23 cellular contexts compared by ENCODE assay signal in the genomic region with DNA sequence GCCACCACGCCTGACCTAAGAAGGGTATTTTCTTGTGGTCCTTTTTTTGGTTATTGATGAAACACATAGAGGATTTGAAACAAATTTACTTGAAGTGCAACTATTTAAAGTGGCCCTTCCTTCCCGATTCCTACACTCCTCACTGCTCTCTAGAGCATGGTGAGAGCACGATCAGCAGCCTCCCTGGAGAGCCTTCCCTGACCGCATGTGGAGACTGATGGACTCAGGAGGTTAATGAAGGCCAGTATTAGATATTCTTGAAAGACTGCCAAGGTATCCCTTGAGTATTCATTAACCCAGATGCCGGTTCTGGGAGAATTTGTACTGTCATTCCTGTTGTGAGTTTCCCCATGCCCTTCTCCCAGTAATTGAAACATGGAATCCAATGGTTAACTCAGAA.
DNase-seq lines count a peak whose midpoint lies in the region; ATAC-seq, FAIRE-seq and TF ChIP-seq lines count a peak whose summit lies in the region.
"Had no signal": no experiment of that assay in that cellular context is flagged by ENCODE, and none has a peak within 500 bp of the region (broad histone marks: within the 10 kb centered on the region; RNA-seq: fewer than 3 reads in every experiment).

No MANE protein-coding gene starts in this region.

- no peak overlapping the region for H3K9ac ChIP-seq in kidney (ENCODE audit: low read length in 2 of 2)

- DNase-seq in DMS 273 treated with DMSO at 0.1 percent for 48 hours (lab: John Stamatoyannopoulos, UW) (peak; percentile 11), WTC11 (ENCODE audit: low spot score) (no peak), kidney (no peak), skeletal muscle cell (ENCODE audit: low read depth) (peak; percentile 10), DMS53 treated with DMSO at 0.1 percent for 48 hours (lab: John Stamatoyannopoulos, UW; ENCODE audit: unreplicated experiment) (no peak), DMS114 treated with DMSO at 0.1 percent for 48 hours (lab: John Stamatoyannopoulos, UW; ENCODE audit: unreplicated experiment) (no peak)
- DNase-seq: activated CD4-positive, alpha-beta memory T cell treated with anti-CD3 and anti-CD28 coated beads, Interleukin-2, amount 10 ng/mL, durations not matched to agents 7 days and 5 days; activated CD4-positive, CD25-positive, alpha-beta regulatory T cell; CD8-positive, alpha-beta memory T cell; dermis blood vessel endothelial cell; immature natural killer cell; Kasumi-1; NCI-H1694; NCI-H2171 treated with DMSO at 0.1 percent for 48 hours; NCI-H524 treated with DMSO at 0.1 percent for 48 hours; stimulated activated CD4-positive, alpha-beta T cell treated with anti-CD3 and anti-CD28 coated beads, Interleukin-4, amount 100 ng/mL, for 4 hours; T-helper 9 cell had no signal

- TF ChIP-seq CTCF in WTC11 (IDR thresholded peaks at IDR 0.05) (no peak), kidney (IDR thresholded peaks at IDR 0.05; ENCODE audit: borderline replicate concordance, extremely low read depth, insufficient read depth) (no peak)

- H3K36me3 Mint-ChIP-seq in WTC11: peaks cover 18% of the 10 kb centered on the region

- H3K4me3 ChIP-seq in kidney (ENCODE audit: low read length in 2 of 2): no peak overlapping the region
- no peak overlapping the region for H3K4me3 ChIP-seq in skeletal muscle cell (ENCODE audit: low read depth, low read length)
- H3K4me3 ChIP-seq: cardiac muscle cell, lung, thyroid gland had no signal

- POLR2A ChIA-PET in WTC11 (lab: Charles Lee): no interaction called here

- H3K9me3 ChIP-seq in kidney (ENCODE audit: control insufficient read depth in 1 of 2, low read length in 2 of 2): no peaks in the 10 kb centered on the region
- H3K9me3 ChIP-seq: thyroid gland had no signal

- intact Hi-C loops in kidney (cut with DNase I): no loop called here

- no peak overlapping the region for H3K4me3 Mint-ChIP-seq in WTC11
- H3K4me3 Mint-ChIP-seq: activated CD4-positive, alpha-beta memory T cell treated with anti-CD3 and anti-CD28 coated beads, Interleukin-2, amount 10 ng/mL, durations not matched to agents 7 days and 5 days; CD8-positive, alpha-beta memory T cell; immature natural killer cell; stimulated activated naive CD8-positive, alpha-beta T cell treated with anti-CD3 and anti-CD28 coated beads, Interleukin-15, Interleukin-2, amounts not matched to agents 100 ng/mL and 50 ng/mL, for 24 hours had no signal

- H3K9me3 Mint-ChIP-seq in WTC11: no peaks in the 10 kb centered on the region
- H3K9me3 Mint-ChIP-seq: activated CD4-positive, alpha-beta memory T cell treated with anti-CD3 and anti-CD28 coated beads, Interleukin-2, amount 10 ng/mL, durations not matched to agents 7 days and 5 days; CD8-positive, alpha-beta memory T cell; immature natural killer cell; stimulated activated naive CD8-positive, alpha-beta T cell treated with anti-CD3 and anti-CD28 coated beads, Interleukin-15, Interleukin-2, amounts not matched to agents 100 ng/mL and 50 ng/mL, for 24 hours had no signal

- no peaks in the 10 kb centered on the region for H3K27me3 Mint-ChIP-seq in WTC11 (ENCODE audit: low read depth)
- H3K27me3 Mint-ChIP-seq: activated CD4-positive, alpha-beta memory T cell treated with anti-CD3 and anti-CD28 coated beads, Interleukin-2, amount 10 ng/mL, durations not matched to agents 7 days and 5 days; CD8-positive, alpha-beta memory T cell; stimulated activated naive CD8-positive, alpha-beta T cell treated with anti-CD3 and anti-CD28 coated beads, Interleukin-15, Interleukin-2, amounts not matched to agents 100 ng/mL and 50 ng/mL, for 24 hours had no signal

- no peaks in the 10 kb centered on the region for H3K4me1 ChIP-seq in kidney (ENCODE audit: control insufficient read depth in 1 of 2, insufficient read depth in 1 of 2, low read depth in 1 of 2, low read length in 2 of 2)

- H3K4me1 Mint-ChIP-seq in WTC11: no peaks in the 10 kb centered on the region
- H3K4me1 Mint-ChIP-seq: activated CD4-positive, alpha-beta memory T cell treated with anti-CD3 and anti-CD28 coated beads, Interleukin-2, amount 10 ng/mL, durations not matched to agents 7 days and 5 days; CD8-positive, alpha-beta memory T cell; immature natural killer cell had no signal

- H3K27ac Mint-ChIP-seq in WTC11: peak overlapping the region; percentile 60; the same call in 1 of the 2 replicates
- H3K27ac Mint-ChIP-seq: activated CD4-positive, alpha-beta memory T cell treated with anti-CD3 and anti-CD28 coated beads, Interleukin-2, amount 10 ng/mL, durations not matched to agents 7 days and 5 days; CD8-positive, alpha-beta memory T cell; immature natural killer cell; stimulated activated naive CD8-positive, alpha-beta T cell treated with anti-CD3 and anti-CD28 coated beads, Interleukin-15, Interleukin-2, amounts not matched to agents 100 ng/mL and 50 ng/mL, for 24 hours had no signal

- CTCF ChIA-PET in WTC11 (lab: Charles Lee): interaction anchor here (1.0 kb wide), 1 partner anchor 16 kb away, joined by 6 read pairs; no protein-coding TSS in a partner anchor

- H3K27ac ChIP-seq in kidney (ENCODE audit: low read depth in 2 of 2, low read length in 2 of 2): no peak overlapping the region
- H3K27ac ChIP-seq: cardiac muscle cell, thyroid gland had no signal

- peak; percentile 54 for FAIRE-seq in kidney (lab: Jason Lieb, UNC)

- no peak for ATAC-seq in WTC11
- ATAC-seq in HG03460 (IDR thresholded peaks at IDR 0.05; ENCODE audit: unreplicated experiment): no peak
- ATAC-seq: SK-N-SH treated with all-trans-retinoic acid at 6 μM for 48 hours had no signal

- no peaks in the 10 kb centered on the region for H3K36me3 ChIP-seq in kidney (ENCODE audit: control insufficient read depth in 1 of 2, insufficient read depth in 2 of 2, low read length in 2 of 2)
- H3K36me3 ChIP-seq: cardiac muscle cell, thyroid gland had no signal

TF ChIP-seq in WTC11, 78 proteins besides CTCF, POLR2A, EP300 and RAD21:
- no peak for TF ChIP-seq ZNF281 (CRISPR knock-in tag; IDR thresholded peaks at IDR 0.05)
- TF ChIP-seq TP53 (CRISPR knock-in tag; IDR thresholded peaks at IDR 0.05): no peak
- no peak for TF ChIP-seq ZNF396 (CRISPR knock-in tag; IDR thresholded peaks at IDR 0.05; ENCODE audit: borderline replicate concordance)
- no peak for TF ChIP-seq ZNF423 (CRISPR knock-in tag; IDR thresholded peaks at IDR 0.05)
- no peak for TF ChIP-seq JAZF1 (CRISPR knock-in tag; IDR thresholded peaks at IDR 0.05)
- no peak for TF ChIP-seq TEAD1 (CRISPR knock-in tag; IDR thresholded peaks at IDR 0.05)
- no peak for TF ChIP-seq ZBTB21 (CRISPR knock-in tag; IDR thresholded peaks at IDR 0.05; ENCODE audit: borderline replicate concordance)
- no peak for TF ChIP-seq GTF2I (CRISPR knock-in tag; conservative IDR thresholded peaks at IDR 0.05)
- TF ChIP-seq, protein P1, sequence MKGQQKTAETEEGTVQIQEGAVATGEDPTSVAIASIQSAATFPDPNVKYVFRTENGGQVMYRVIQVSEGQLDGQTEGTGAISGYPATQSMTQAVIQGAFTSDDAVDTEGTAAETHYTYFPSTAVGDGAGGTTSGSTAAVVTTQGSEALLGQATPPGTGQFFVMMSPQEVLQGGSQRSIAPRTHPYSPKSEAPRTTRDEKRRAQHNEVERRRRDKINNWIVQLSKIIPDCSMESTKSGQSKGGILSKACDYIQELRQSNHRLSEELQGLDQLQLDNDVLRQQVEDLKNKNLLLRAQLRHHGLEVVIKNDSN (CRISPR knock-in tag; IDR thresholded peaks at IDR 0.05): no peak
- no peak for TF ChIP-seq SMAD4 (CRISPR knock-in tag; IDR thresholded peaks at IDR 0.05)
- TF ChIP-seq ELF4 (CRISPR knock-in tag; IDR thresholded peaks at IDR 0.05; ENCODE audit: low read depth): no peak
- no peak for TF ChIP-seq SP1 (CRISPR knock-in tag; conservative IDR thresholded peaks at IDR 0.05)
- TF ChIP-seq MXD4 (CRISPR knock-in tag; IDR thresholded peaks at IDR 0.05; ENCODE audit: borderline replicate concordance): no peak
- no peak for TF ChIP-seq NFATC4 (CRISPR knock-in tag; IDR thresholded peaks at IDR 0.05)

Comparison
In these comparisons a context has a peak if more than half of its experiments do, and no peak if none do; other contexts are left out.
1. DNase-seq: peak in DMS 273 treated with DMSO at 0.1 percent for 48 hours (single experiment) and skeletal muscle cell (single experiment); none in WTC11 (single experiment), kidney (single experiment), DMS53 treated with DMSO at 0.1 percent for 48 hours (single experiment) and DMS114 treated with DMSO at 0.1 percent for 48 hours (single experiment).